In the genomic region with DNA sequence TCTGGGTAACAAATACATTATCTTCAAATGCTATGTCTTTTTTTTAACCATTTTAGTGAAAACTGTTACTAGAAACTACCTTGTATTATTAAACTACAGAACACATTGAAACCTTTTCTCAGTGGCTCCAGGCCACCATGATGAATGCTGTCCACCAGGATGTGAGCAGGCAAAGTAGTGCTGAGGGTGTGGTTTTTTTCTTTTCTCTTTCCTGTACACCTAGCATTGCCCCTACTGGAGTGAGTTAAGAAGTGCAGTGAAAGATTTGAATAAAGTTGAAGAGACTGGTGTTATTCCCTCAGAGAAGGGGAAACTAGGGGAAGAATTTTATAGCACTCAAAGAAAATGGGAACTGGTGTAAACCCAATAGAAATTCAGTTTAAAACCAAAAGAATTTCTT, we compare ENCODE assay signal across 8 cellular contexts.
DNase-seq lines count a peak whose midpoint lies in the region; ATAC-seq, FAIRE-seq and TF ChIP-seq lines count a peak whose summit lies in the region.

No MANE protein-coding gene starts in this region.

- peak; percentile 28 to 33; a peak in 1 of 5 replicates for TF ChIP-seq RAD21 in A549 (conservative IDR thresholded peaks at IDR 0.05 in 1 of 2, IDR thresholded peaks at IDR 0.05 in 1 of 2)

- TF ChIP-seq CTCF in A549 (IDR thresholded peaks at IDR 0.05) (peak; percentile 23; the same call in 1 of the 3 replicates), GM12874 (IDR thresholded peaks at IDR 0.05; ENCODE audit: insufficient read depth, low read depth, low read length) (peak; percentile 50; the same call in 1 of the 2 replicates), Peyer's patch (IDR thresholded peaks at IDR 0.05) (peak in 4 of 6 experiments; percentile 27 to 59 (median 51)), GM20000 (IDR thresholded peaks at IDR 0.05; ENCODE audit: extremely low read depth, missing control alignments) (no peak)

- H3K4me3 ChIP-seq in A549 = no peak overlapping the region
- no peak overlapping the region for H3K4me3 ChIP-seq in Peyer's patch

- peak; percentile 70 to 75 for DNase-seq in A549 (ENCODE audit: low read depth in 1 of 2, low spot score in 1 of 2)
- no peak for DNase-seq in Peyer's patch
- DNase-seq in germinal center (ENCODE audit: low spot score) = peak; percentile 53
- DNase-seq in COLO668 (lab: John Stamatoyannopoulos, UW; ENCODE audit: unreplicated experiment) = no peak
- no peak for DNase-seq in stimulated activated CD4-positive, alpha-beta T cell treated with anti-CD3 and anti-CD28 coated beads, Interleukin-4, amount 100 ng/mL, for 24 hours
- no peak for DNase-seq in GM20000 (ENCODE audit: low spot score)
- no peak for DNase-seq in activated T-cell treated with anti-CD3 and anti-CD28 coated beads, Interleukin-2, amount 50 U/mL, for 1 hour

- ATAC-seq in A549 = peak; percentile 94 to 97

- no peak overlapping the region for H3K4me2 ChIP-seq in A549

- no peak for TF ChIP-seq EP300 in A549 (IDR thresholded peaks at IDR 0.05)

- no peak overlapping the region for H3K27ac ChIP-seq in A549
- H3K27ac ChIP-seq in Peyer's patch = no peak overlapping the region

- peaks cover 0 to 17% (median 0%) of the 10 kb centered on the region in 3 donors for H3K36me3 ChIP-seq in Peyer's patch

- peak; percentile 74 for FAIRE-seq in A549 (lab: Jason Lieb, UNC)

- CTCF ChIA-PET in A549 (lab: Yijun Ruan, JAX) = no interaction called here

- no peaks in the 10 kb centered on the region for H3K27me3 ChIP-seq in Peyer's patch

- no peak for TF ChIP-seq POLR2A in A549 (IDR thresholded peaks at IDR 0.05; ENCODE audit: low read length)
- no peak for TF ChIP-seq POLR2A in Peyer's patch (IDR thresholded peaks at IDR 0.05)

- H3K9me3 ChIP-seq in A549 = no peaks in the 10 kb centered on the region
- H3K9me3 ChIP-seq in Peyer's patch = no peaks in the 10 kb centered on the region

- POLR2A ChIA-PET in A549 (lab: Yijun Ruan, JAX) = no interaction called here

- H3K4me1 ChIP-seq in A549 = no peaks in the 10 kb centered on the region
- peaks cover 0 to 9% (median 0%) of the 10 kb centered on the region in 4 donors for H3K4me1 ChIP-seq in Peyer's patch

TF ChIP-seq in A549, 52 proteins besides CTCF, POLR2A, EP300 and RAD21:
- TF ChIP-seq KDM5A (IDR thresholded peaks at IDR 0.05) (no peak), KDM1A (IDR thresholded peaks at IDR 0.05; ENCODE audit: low read depth) (no peak), ESRRA (IDR thresholded peaks at IDR 0.05; ENCODE audit: borderline replicate concordance, low read length) (no peak), MAFK (IDR thresholded peaks at IDR 0.05; ENCODE audit: partially characterized antibody) (peak; percentile 74), JUN (IDR thresholded peaks at IDR 0.05) (no peak), NR3C1 (IDR thresholded peaks at IDR 0.05) (no peak)
- TF ChIP-seq, protein P1, sequence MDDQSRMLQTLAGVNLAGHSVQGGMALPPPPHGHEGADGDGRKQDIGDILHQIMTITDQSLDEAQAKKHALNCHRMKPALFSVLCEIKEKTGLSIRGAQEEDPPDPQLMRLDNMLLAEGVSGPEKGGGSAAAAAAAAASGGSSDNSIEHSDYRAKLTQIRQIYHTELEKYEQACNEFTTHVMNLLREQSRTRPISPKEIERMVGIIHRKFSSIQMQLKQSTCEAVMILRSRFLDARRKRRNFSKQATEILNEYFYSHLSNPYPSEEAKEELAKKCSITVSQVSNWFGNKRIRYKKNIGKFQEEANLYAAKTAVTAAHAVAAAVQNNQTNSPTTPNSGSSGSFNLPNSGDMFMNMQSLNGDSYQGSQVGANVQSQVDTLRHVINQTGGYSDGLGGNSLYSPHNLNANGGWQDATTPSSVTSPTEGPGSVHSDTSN (IDR thresholded peaks at IDR 0.05) = no peak
TF ChIP-seq in A549: peak in this region for 1.

Comparison
In these comparisons a context has a peak if more than half of its experiments do, and no peak if none do; other contexts are left out.
1. DNase-seq: peak in A549 (2 of 2) and germinal center (single experiment); none in Peyer's patch (0 of 3), COLO668 (single experiment), stimulated activated CD4-positive, alpha-beta T cell treated with anti-CD3 and anti-CD28 coated beads, Interleukin-4, amount 100 ng/mL, for 24 hours (single experiment), GM20000 (single experiment) and activated T-cell treated with anti-CD3 and anti-CD28 coated beads, Interleukin-2, amount 50 U/mL, for 1 hour (single experiment).